In the genomic region with DNA sequence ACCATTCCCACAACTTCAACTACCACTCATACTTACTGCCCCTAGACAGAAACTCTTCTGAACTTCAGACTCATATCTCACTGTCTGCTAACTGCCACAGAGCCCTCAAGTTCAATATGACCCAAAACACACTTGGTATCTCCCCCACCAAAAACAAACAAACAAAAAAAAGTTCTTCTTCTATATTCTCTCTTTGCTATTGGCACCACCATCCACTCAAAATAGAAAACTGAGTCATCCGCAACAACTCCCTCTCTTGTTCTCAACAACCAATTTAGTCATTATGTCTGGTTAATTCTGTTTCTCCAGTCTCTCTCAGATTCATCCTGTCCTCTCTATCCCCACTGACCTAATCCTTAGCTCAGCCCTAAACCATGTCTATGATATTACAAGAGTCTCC, we compare ENCODE assay signal across 19 cellular contexts. TPM values are rescaled to one million over a fixed set of nuclear protein-coding genes. Genes with fewer than 3 reads are reported as not detected.
DNase-seq lines count a peak whose midpoint lies in the region; ATAC-seq and TF ChIP-seq lines count a peak whose summit lies in the region.
"Had no signal": no experiment of that assay in that cellular context is flagged by ENCODE, and none has a peak within 500 bp of the region (broad histone marks: within the 10 kb centered on the region; RNA-seq: fewer than 3 reads in every experiment).

No MANE protein-coding gene starts in this region.

- H3K27ac ChIP-seq in right cardiac atrium (ENCODE audit: low read length) (peak overlapping the region; percentile 12), endodermal cell (ENCODE audit: low read depth, low read length) (no peak overlapping the region)
- H3K27ac ChIP-seq: epithelial cell of prostate had no signal

- H3K9me3 Mint-ChIP-seq in activated T-helper 17 cell treated with anti-CD3 and anti-CD28 coated beads, Interleukin-2, amount 50 U/mL, for 72 hours: no peaks in the 10 kb centered on the region
- H3K9me3 Mint-ChIP-seq in progenitor cell of endocrine pancreas (ENCODE audit: low read depth) (no peaks in the 10 kb centered on the region), endodermal cell (no peaks in the 10 kb centered on the region)
- H3K9me3 Mint-ChIP-seq: activated CD4-positive, alpha-beta T cell treated with anti-CD3 and anti-CD28 coated beads, Interleukin-2, amount 10 ng/mL, durations not matched to agents 7 days and 5 days; activated naive CD8-positive, alpha-beta T cell treated with anti-CD3 and anti-CD28 coated beads, Interleukin-2, amount 50 U/mL, for 24 hours; activated T-cell treated with anti-CD3 and anti-CD28 coated beads, Interleukin-2, amount 50 U/mL, for 4 hours; IgD-negative memory B cell had no signal

- no peak for TF ChIP-seq POLR2A in GM18505 (IDR thresholded peaks at IDR 0.05; ENCODE audit: borderline replicate concordance, extremely low read depth, insufficient read depth, insufficient read length)

- intact Hi-C loops in right cardiac atrium (cut with DNase I): no loop called here
- intact Hi-C loops in cardiac septum (cut with DNase I): no loop called here

- H3K9me3 ChIP-seq in right cardiac atrium (ENCODE audit: control insufficient read depth, low read length) (no peaks in the 10 kb centered on the region), endodermal cell (ENCODE audit: control insufficient read depth, low read length) (no peaks in the 10 kb centered on the region)
- H3K9me3 ChIP-seq: BE2C had no signal

- H3K4me1 ChIP-seq in right cardiac atrium (ENCODE audit: control insufficient read depth, insufficient read depth, low read length) (peaks cover 9% of the 10 kb centered on the region), endodermal cell (ENCODE audit: control insufficient read depth, insufficient read depth, low read length) (no peaks in the 10 kb centered on the region)
- H3K4me1 ChIP-seq: BE2C had no signal

- H3K9ac ChIP-seq in endodermal cell (ENCODE audit: extremely low read depth, low read length, poor library complexity, severe bottlenecking): no peak overlapping the region

- TF ChIP-seq CTCF in progenitor cell of endocrine pancreas (IDR thresholded peaks at IDR 0.05; ENCODE audit: unreplicated experiment): no peak
- no peak for TF ChIP-seq CTCF in endodermal cell (conservative IDR thresholded peaks at IDR 0.05)

- H3K36me3 Mint-ChIP-seq in activated T-helper 17 cell treated with anti-CD3 and anti-CD28 coated beads, Interleukin-2, amount 50 U/mL, for 72 hours (ENCODE audit: low read depth): peaks cover 2% of the 10 kb centered on the region
- no peaks in the 10 kb centered on the region for H3K36me3 Mint-ChIP-seq in progenitor cell of endocrine pancreas (ENCODE audit: insufficient read depth)
- peaks cover 9% of the 10 kb centered on the region for H3K36me3 Mint-ChIP-seq in endodermal cell (ENCODE audit: low read depth)

- H3K4me3 Mint-ChIP-seq in activated T-helper 17 cell treated with anti-CD3 and anti-CD28 coated beads, Interleukin-2, amount 50 U/mL, for 72 hours: no peak overlapping the region
- no peak overlapping the region for H3K4me3 Mint-ChIP-seq in progenitor cell of endocrine pancreas (ENCODE audit: low read depth)
- no peak overlapping the region for H3K4me3 Mint-ChIP-seq in endodermal cell
- H3K4me3 Mint-ChIP-seq: activated CD4-positive, alpha-beta T cell treated with anti-CD3 and anti-CD28 coated beads, Interleukin-2, amount 10 ng/mL, durations not matched to agents 7 days and 5 days; activated naive CD8-positive, alpha-beta T cell treated with anti-CD3 and anti-CD28 coated beads, Interleukin-2, amount 50 U/mL, for 24 hours; activated T-cell treated with anti-CD3 and anti-CD28 coated beads, Interleukin-2, amount 50 U/mL, for 4 hours; IgD-negative memory B cell had no signal

- H3K4me3 ChIP-seq in right cardiac atrium (ENCODE audit: low read length) (no peak overlapping the region), endodermal cell (ENCODE audit: low read length) (no peak overlapping the region)
- H3K4me3 ChIP-seq: skin epidermis had no signal

- 69% methylated on average over 1 of the region's 1 CpG for WGBS in right cardiac atrium
- 98 to 100% methylated on average over 1 of the region's 1 CpG for WGBS in endodermal cell (ENCODE audit: insufficient coverage in 1 of 2, insufficient read length in 1 of 2), 2 experiments

- H3K27ac Mint-ChIP-seq in activated T-helper 17 cell treated with anti-CD3 and anti-CD28 coated beads, Interleukin-2, amount 50 U/mL, for 72 hours: no peak overlapping the region
- H3K27ac Mint-ChIP-seq in progenitor cell of endocrine pancreas (no peak overlapping the region), endodermal cell (no peak overlapping the region)
- H3K27ac Mint-ChIP-seq: activated CD4-positive, alpha-beta T cell treated with anti-CD3 and anti-CD28 coated beads, Interleukin-2, amount 10 ng/mL, durations not matched to agents 7 days and 5 days; activated naive CD8-positive, alpha-beta T cell treated with anti-CD3 and anti-CD28 coated beads, Interleukin-2, amount 50 U/mL, for 24 hours; IgD-negative memory B cell had no signal

- peaks cover 20% of the 10 kb centered on the region for H3K36me3 ChIP-seq in endodermal cell (ENCODE audit: control insufficient read depth, insufficient read depth, low read length)
- H3K36me3 ChIP-seq: BE2C had no signal

- H3K27me3 ChIP-seq in right cardiac atrium (ENCODE audit: control insufficient read depth, insufficient read depth) (no peaks in the 10 kb centered on the region), endodermal cell (ENCODE audit: control insufficient read depth, insufficient read depth, low read length, poor library complexity, severe bottlenecking) (no peaks in the 10 kb centered on the region)
- H3K27me3 ChIP-seq: BE2C had no signal

- no peaks in the 10 kb centered on the region for H3K4me1 Mint-ChIP-seq in activated T-helper 17 cell treated with anti-CD3 and anti-CD28 coated beads, Interleukin-2, amount 50 U/mL, for 72 hours
- H3K4me1 Mint-ChIP-seq in progenitor cell of endocrine pancreas (ENCODE audit: low read depth) (peaks cover 5% of the 10 kb centered on the region), endodermal cell (peaks cover 7% of the 10 kb centered on the region)

- H3K27me3 Mint-ChIP-seq in activated T-helper 17 cell treated with anti-CD3 and anti-CD28 coated beads, Interleukin-2, amount 50 U/mL, for 72 hours: no peaks in the 10 kb centered on the region
- H3K27me3 Mint-ChIP-seq in progenitor cell of endocrine pancreas: no peaks in the 10 kb centered on the region
- no peaks in the 10 kb centered on the region for H3K27me3 Mint-ChIP-seq in endodermal cell (ENCODE audit: insufficient read depth)
- H3K27me3 Mint-ChIP-seq: activated CD4-positive, alpha-beta T cell treated with anti-CD3 and anti-CD28 coated beads, Interleukin-2, amount 10 ng/mL, durations not matched to agents 7 days and 5 days; activated naive CD8-positive, alpha-beta T cell treated with anti-CD3 and anti-CD28 coated beads, Interleukin-2, amount 50 U/mL, for 24 hours; IgD-negative memory B cell had no signal

- DNase-seq in right cardiac atrium (no peak), cardiac septum (ENCODE audit: low spot score) (no peak), hepatic stellate cell (ENCODE audit: low spot score) (peak; percentile 46), progenitor cell of endocrine pancreas (ENCODE audit: low spot score, unreplicated experiment) (no peak), endodermal cell (no peak)
- DNase-seq in activated CD8-positive, alpha-beta memory T cell treated with anti-CD3 and anti-CD28 coated beads, Interleukin-2, amount 50 U/mL, for 4 hours: no peak
- DNase-seq: activated CD4-positive, alpha-beta T cell treated with anti-CD3 and anti-CD28 coated beads, Interleukin-2, amount 10 ng/mL, durations not matched to agents 7 days and 5 days; activated naive CD8-positive, alpha-beta T cell treated with anti-CD3 and anti-CD28 coated beads, Interleukin-2, amount 50 U/mL, for 24 hours; activated T-cell treated with anti-CD3 and anti-CD28 coated beads, Interleukin-2, amount 50 U/mL, for 4 hours; BE2C; NCI-H1105; occipital lobe; SIG-M5; stimulated activated naive CD4-positive, alpha-beta T cell had no signal

- no peak for ATAC-seq in right cardiac atrium
- ATAC-seq in activated T-helper 17 cell treated with anti-CD3 and anti-CD28 coated beads, Interleukin-2, amount 50 U/mL, for 72 hours (replicated peaks): peak; percentile 78
- ATAC-seq in GM18505 (IDR thresholded peaks at IDR 0.05; ENCODE audit: unreplicated experiment): no peak
- ATAC-seq: activated naive CD8-positive, alpha-beta T cell treated with anti-CD3 and anti-CD28 coated beads, Interleukin-2, amount 50 U/mL, for 24 hours; activated T-cell treated with anti-CD3 and anti-CD28 coated beads, Interleukin-2, amount 50 U/mL, for 4 hours had no signal

RNA-seq across cellular contexts. Expression of a gene that starts 7.2 kb away (rescaled TPM):
- total RNA-seq in right cardiac atrium (100 to 1,000 TPM; 102 to 131 (median 125) TPM), cardiac septum (233 TPM), progenitor cell of endocrine pancreas (178 and 195 TPM in 2 replicates), endodermal cell (100 to 1,000 TPM; 159 to 213 TPM)
- polyA plus RNA-seq in right cardiac atrium: 71.7 TPM
- 100 to 1,000 TPM in 1 of 2 donors, 10 to 100 TPM in 1; 84.0 to 108 TPM for total RNA-seq in activated T-helper 17 cell treated with anti-CD3 and anti-CD28 coated beads, Interleukin-2, amount 50 U/mL, for 72 hours
- polyA plus RNA-seq in endodermal cell (2013, experiment 1 of 2): 157 TPM
- 131 TPM for polyA plus RNA-seq in endodermal cell (2013, experiment 2 of 2)

RNA-seq across cellular contexts. Expression of a gene that starts 34.1 kb away (rescaled TPM):
- 1 to 10 TPM in 3 of 4 donors, under 1 TPM in 1; 0.88 to 1.6 (median 1.1) TPM for total RNA-seq in right cardiac atrium
- 1.00 TPM for polyA plus RNA-seq in right cardiac atrium
- total RNA-seq in cardiac septum: 1.1 TPM
- total RNA-seq in activated T-helper 17 cell treated with anti-CD3 and anti-CD28 coated beads, Interleukin-2, amount 50 U/mL, for 72 hours: 1 to 10 TPM; 2.3 to 9.7 TPM
- 11.3 and 13.4 TPM in 2 replicates for total RNA-seq in progenitor cell of endocrine pancreas
- 1 to 10 TPM; 3.8 to 4.8 TPM for total RNA-seq in endodermal cell
- 6.2 TPM for polyA plus RNA-seq in endodermal cell (2013, experiment 1 of 2)
- polyA plus RNA-seq in endodermal cell (2013, experiment 2 of 2): 4.3 TPM

RNA-seq across cellular contexts. Expression of a gene that starts 34.2 kb away (rescaled TPM):
- 1 to 10 TPM; 3.4 to 4.5 (median 3.5) TPM for total RNA-seq in right cardiac atrium
- 3.4 TPM for polyA plus RNA-seq in right cardiac atrium
- 2.6 TPM for total RNA-seq in cardiac septum
- total RNA-seq in activated T-helper 17 cell treated with anti-CD3 and anti-CD28 coated beads, Interleukin-2, amount 50 U/mL, for 72 hours: 100 to 1,000 TPM in 1 of 2 donors, 10 to 100 TPM in 1; 85.8 to 194 TPM
- total RNA-seq in progenitor cell of endocrine pancreas: 28.1 and 30.2 TPM in 2 replicates
- total RNA-seq in endodermal cell: 10 to 100 TPM; 43.1 to 69.4 TPM
- polyA plus RNA-seq in endodermal cell (2013, experiment 1 of 2): 75.7 TPM
- polyA plus RNA-seq in endodermal cell (2013, experiment 2 of 2): 65.9 TPM

RNA-seq across cellular contexts. Expression of a gene that starts 44.1 kb away (rescaled TPM):
- 1 to 10 TPM in 3 of 4 donors, under 1 TPM in 1; 0.29 to 2.8 (median 1.1) TPM for total RNA-seq in right cardiac atrium
- 0.79 TPM for polyA plus RNA-seq in right cardiac atrium
- 3.6 TPM for total RNA-seq in cardiac septum
- 1 to 10 TPM; 2.2 to 4.4 TPM for total RNA-seq in activated T-helper 17 cell treated with anti-CD3 and anti-CD28 coated beads, Interleukin-2, amount 50 U/mL, for 72 hours
- 4.1 and 5.9 TPM in 2 replicates for total RNA-seq in progenitor cell of endocrine pancreas
- 1 to 10 TPM; 2.5 to 3.7 TPM for total RNA-seq in endodermal cell
- 2.0 TPM for polyA plus RNA-seq in endodermal cell (2013, experiment 1 of 2)
- polyA plus RNA-seq in endodermal cell (2013, experiment 2 of 2): 1.7 TPM

RNA-seq across cellular contexts. Expression of a gene that starts 54.4 kb away (rescaled TPM):
- total RNA-seq in right cardiac atrium (10 to 100 TPM; 21.5 to 27.9 (median 25.9) TPM), cardiac septum (18.5 TPM), progenitor cell of endocrine pancreas (121 and 129 TPM in 2 replicates), endodermal cell (100 to 1,000 TPM in 1 of 2 donors, 10 to 100 TPM in 1; 83.6 to 117 TPM)
- polyA plus RNA-seq in right cardiac atrium: 16.2 TPM
- total RNA-seq in activated T-helper 17 cell treated with anti-CD3 and anti-CD28 coated beads, Interleukin-2, amount 50 U/mL, for 72 hours: 1 to 10 TPM; 1.2 to 3.1 TPM
- 35.7 TPM for polyA plus RNA-seq in endodermal cell (2013, experiment 1 of 2)
- 34.4 TPM for polyA plus RNA-seq in endodermal cell (2013, experiment 2 of 2)
